In the genomic region with DNA sequence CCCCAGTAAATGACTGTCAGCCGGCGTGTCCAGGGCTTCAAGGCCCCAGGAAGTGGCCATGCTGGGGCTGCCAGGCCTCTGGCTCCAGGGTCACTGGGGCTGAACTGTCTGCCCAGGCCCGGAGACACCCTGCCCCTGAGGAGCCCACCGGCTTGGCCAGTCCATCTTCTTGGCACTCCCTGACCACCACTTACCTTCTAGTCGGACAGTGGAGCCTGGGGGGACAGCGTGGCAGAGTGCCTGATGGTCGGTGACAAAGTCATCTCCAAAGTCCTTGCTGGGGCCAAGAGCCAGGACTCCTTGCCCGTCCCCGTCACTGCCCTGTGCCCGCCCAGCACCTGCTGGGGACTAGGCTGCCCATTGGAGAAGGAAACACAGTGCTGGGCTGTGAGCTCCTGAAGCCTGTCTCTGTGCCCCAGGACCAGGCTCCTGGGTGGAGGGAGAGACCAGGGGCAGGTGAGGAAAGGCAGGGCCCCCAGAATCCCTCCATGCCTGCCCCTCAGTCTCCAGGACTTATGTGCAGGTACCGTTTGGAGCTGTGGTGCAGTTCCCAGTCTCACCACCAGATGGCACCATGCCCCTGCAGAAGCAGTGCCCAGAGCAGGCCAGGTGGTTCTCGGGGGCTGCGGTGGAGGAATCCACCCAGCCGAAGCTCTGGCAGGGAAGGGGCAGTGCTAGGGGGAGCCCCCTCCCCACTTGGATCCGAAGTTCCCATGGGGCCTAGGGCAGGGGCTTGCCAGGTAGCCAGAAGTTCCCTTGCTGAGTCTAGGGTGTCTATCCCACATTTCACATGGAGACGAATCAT, we compare ENCODE assay signal across 8 cellular contexts. TPM values are rescaled to one million over a fixed set of nuclear protein-coding genes. Genes with fewer than 3 reads are reported as not detected.
DNase-seq lines count a peak whose midpoint lies in the region; ATAC-seq, FAIRE-seq and TF ChIP-seq lines count a peak whose summit lies in the region.

No MANE protein-coding gene starts in this region.

- peak; percentile 91 to 96 for TF ChIP-seq RAD21 in A549 (conservative IDR thresholded peaks at IDR 0.05 in 1 of 2, IDR thresholded peaks at IDR 0.05 in 1 of 2)

- POLR2A ChIA-PET in A549 (lab: Yijun Ruan, JAX) = interaction anchor here (0.6 kb wide), 1 partner anchor 262 kb away, joined by 3 read pairs; no protein-coding TSS in a partner anchor

- TF ChIP-seq CTCF in A549 (IDR thresholded peaks at IDR 0.05) (peak; percentile 77), coronary artery (IDR thresholded peaks at IDR 0.05) (peak; percentile 98), right lobe of liver (IDR thresholded peaks at IDR 0.05) (peak; percentile 97 to 100 (median 98))

- no peak for FAIRE-seq in A549 (lab: Jason Lieb, UNC)

- H3K4me3 ChIP-seq in A549 = no peak overlapping the region
- H3K4me3 ChIP-seq in coronary artery = no peak overlapping the region
- no peak overlapping the region for H3K4me3 ChIP-seq in right lobe of liver

- no peak for TF ChIP-seq EP300 in A549 (IDR thresholded peaks at IDR 0.05)

- no peak overlapping the region for H3K4me2 ChIP-seq in A549

- CTCF ChIA-PET in A549 (lab: Yijun Ruan, JAX) = interaction anchor here (0.6 to 7.1 kb wide), 32 partner anchors 9 to 292 kb away, joined by 3 to 92 read pairs (median 4); no protein-coding TSS in a partner anchor

- DNase-seq in A549 (ENCODE audit: low read depth in 1 of 2, low spot score in 1 of 2) = peak; percentile 62 to 66
- DNase-seq in NCI-H446 treated with DMSO at 0.1 percent for 48 hours (lab: John Stamatoyannopoulos, UW) = peak; percentile 31
- peak; percentile 89 for DNase-seq in activated CD4-positive, alpha-beta T cell treated with anti-CD3 and anti-CD28 coated beads, Interleukin-2, amount 50 U/mL, for 1 hour
- DNase-seq in coronary artery (ENCODE audit: low spot score) = peak; percentile 83
- peak; percentile 81 to 88 (median 86) for DNase-seq in right lobe of liver
- DNase-seq in stimulated activated CD4-positive, alpha-beta T cell treated with anti-CD3 and anti-CD28 coated beads, TNF-alpha, amount 100 ng/mL, for 1 hour (ENCODE audit: low read depth in 3 of 3, low spot score in 1 of 3) = peak; percentile 64 to 95 (median 81)

- H3K4me1 ChIP-seq in A549 = no peaks in the 10 kb centered on the region
- H3K4me1 ChIP-seq in right lobe of liver = no peaks in the 10 kb centered on the region

- ATAC-seq in A549 = peak; percentile 67 to 90
- ATAC-seq in GM18502 (IDR thresholded peaks at IDR 0.05; ENCODE audit: poor library complexity, unreplicated experiment) = peak; percentile 56
- ATAC-seq in right lobe of liver = peak; percentile 82 to 97 (median 92)
- no peak for ATAC-seq in GM21717 (IDR thresholded peaks at IDR 0.05; ENCODE audit: unreplicated experiment)

- WGBS in A549 (ENCODE audit: missing lambda C conversion rate) = 46% methylated on average over 7 of the region's 16 CpGs
- 49% methylated on average over 5 of the region's 16 CpGs for WGBS in right lobe of liver (ENCODE audit: insufficient coverage, low coverage, low lambda C conversion rate, missing lambda C conversion rate)

- H3K27me3 ChIP-seq in right lobe of liver = no peaks in the 10 kb centered on the region

- H3K27ac ChIP-seq in A549 = no peak overlapping the region
- H3K27ac ChIP-seq in coronary artery = no peak overlapping the region
- H3K27ac ChIP-seq in right lobe of liver = no peak overlapping the region

- no peaks in the 10 kb centered on the region for H3K9me3 ChIP-seq in A549
- no peaks in the 10 kb centered on the region for H3K9me3 ChIP-seq in right lobe of liver

- H3K36me3 ChIP-seq in right lobe of liver = no peaks in the 10 kb centered on the region

- TF ChIP-seq POLR2A in A549 (IDR thresholded peaks at IDR 0.05; ENCODE audit: low read length) (no peak), right lobe of liver (IDR thresholded peaks at IDR 0.05) (no peak)

- intact Hi-C loops in right lobe of liver (cut with DNase I) = loop anchor here (5.0 kb wide), 1 partner anchor 125 kb away; no protein-coding TSS in a partner anchor

TF ChIP-seq in A549, 52 proteins besides CTCF, POLR2A, EP300 and RAD21:
- peak; percentile 96 for TF ChIP-seq SMC3 (IDR thresholded peaks at IDR 0.05)
- no peak for TF ChIP-seq FOXS1 (CRISPR knock-in tag; IDR thresholded peaks at IDR 0.05)

RNA-seq across cellular contexts. Expression of a gene that starts 6.0 kb away (rescaled TPM):
- polyA plus RNA-seq in A549 (2011; rRNA removed) = not detected in 2 replicates
- polyA plus RNA-seq in A549 (2012; cell fraction: cytosol; rRNA removed) = not detected in 2 replicates
- 0.05 TPM in 1 of 2 replicates, not detected in the other for polyA plus RNA-seq in A549 (2012; cell fraction: nucleus; rRNA removed)
- polyA plus RNA-seq in A549 (2017; fragmentation: RNase III; extraction: RNeasy Plus Mini Kit Qiagen cat#74134 plus additional on column Dnase treatment) = not detected in 3 replicates
- polyA minus RNA-seq in A549 (2011; rRNA and poly(A)+ RNA removed) = not detected in 2 replicates
- not detected for total RNA-seq in right lobe of liver

RNA-seq across cellular contexts. Expression of a gene that starts 25.2 kb away (rescaled TPM):
- polyA plus RNA-seq in A549 (2011; rRNA removed) (5.3 and 7.2 TPM in 2 replicates), A549 (2017; fragmentation: RNase III; extraction: RNeasy Plus Mini Kit Qiagen cat#74134 plus additional on column Dnase treatment) (24.2 to 29.0 TPM (median 28.1 TPM) in 3 replicates)
- polyA plus RNA-seq in A549 (2012; cell fraction: cytosol; rRNA removed) = 41.3 and 45.4 TPM in 2 replicates
- 208 and 285 TPM in 2 replicates for polyA plus RNA-seq in A549 (2012; cell fraction: nucleus; rRNA removed)
- 1.8 and 4.6 TPM in 2 replicates for polyA minus RNA-seq in A549 (2011; rRNA and poly(A)+ RNA removed)
- 10 to 100 TPM; 11.4 to 39.0 (median 28.7) TPM for total RNA-seq in right lobe of liver

RNA-seq across cellular contexts. Expression of a gene that starts 39.8 kb away (rescaled TPM):
- 11.6 and 12.3 TPM in 2 replicates for polyA plus RNA-seq in A549 (2011; rRNA removed)
- 32.3 and 34.4 TPM in 2 replicates for polyA plus RNA-seq in A549 (2012; cell fraction: cytosol; rRNA removed)
- polyA plus RNA-seq in A549 (2012; cell fraction: nucleus; rRNA removed) = 163 and 177 TPM in 2 replicates
- polyA plus RNA-seq in A549 (2017; fragmentation: RNase III; extraction: RNeasy Plus Mini Kit Qiagen cat#74134 plus additional on column Dnase treatment) = 24.1 to 28.8 TPM (median 26.8 TPM) in 3 replicates
- polyA minus RNA-seq in A549 (2011; rRNA and poly(A)+ RNA removed) = 16.7 and 35.7 TPM in 2 replicates
- 10 to 100 TPM; 26.9 to 54.6 (median 29.1) TPM for total RNA-seq in right lobe of liver

RNA-seq across cellular contexts. Expression of a gene that starts 40.9 kb away (rescaled TPM):
- polyA plus RNA-seq in A549 (2011; rRNA removed) (197 and 239 TPM in 2 replicates), A549 (2017; fragmentation: RNase III; extraction: RNeasy Plus Mini Kit Qiagen cat#74134 plus additional on column Dnase treatment) (325 to 369 TPM (median 338 TPM) in 3 replicates)
- polyA plus RNA-seq in A549 (2012; cell fraction: cytosol; rRNA removed) = 564 and 757 TPM in 2 replicates
- 225 and 357 TPM in 2 replicates for polyA plus RNA-seq in A549 (2012; cell fraction: nucleus; rRNA removed)
- polyA minus RNA-seq in A549 (2011; rRNA and poly(A)+ RNA removed) = 125 and 144 TPM in 2 replicates
- total RNA-seq in right lobe of liver = 100 to 1,000 TPM in 2 of 6 experiments, 10 to 100 TPM in 4; 39.5 to 224 (median 52.2) TPM

Comparison
In these comparisons a context has a peak if more than half of its experiments do, and no peak if none do; other contexts are left out.
1. DNase-seq: peak in every context shown above with its lines; median percentile 89 in activated CD4-positive, alpha-beta T cell treated with anti-CD3 and anti-CD28 coated beads, Interleukin-2, amount 50 U/mL, for 1 hour; 86 in right lobe of liver; 83 in coronary artery; 81 in stimulated activated CD4-positive, alpha-beta T cell treated with anti-CD3 and anti-CD28 coated beads, TNF-alpha, amount 100 ng/mL, for 1 hour; 64 in A549; 31 in NCI-H446 treated with DMSO at 0.1 percent for 48 hours.